ENCODE assay signal across 9 cellular contexts in genomic region chr10:784759-785538, GRCh38.
A peak's percentile ranks its signal among the peaks of the same experiment; 100 is the strongest.
DNase-seq lines count a peak whose midpoint lies in the region; ATAC-seq, FAIRE-seq and TF ChIP-seq lines count a peak whose summit lies in the region.
"Had no signal": no experiment of that assay in that cellular context is flagged by ENCODE, and none has a peak within 500 bp of the region (broad histone marks: within the 10 kb centered on the region; RNA-seq: fewer than 3 reads in every experiment).

No MANE protein-coding gene starts in this region.

- peaks cover 10% of the 10 kb centered on the region for H3K27me3 Mint-ChIP-seq in type B pancreatic cell

- no peak overlapping the region for H3K27ac Mint-ChIP-seq in type B pancreatic cell

- H3K27me3 ChIP-seq in heart left ventricle = peaks cover 0 to 17% (median 0%) of the 10 kb centered on the region in 9 donors
- no peaks in the 10 kb centered on the region for H3K27me3 ChIP-seq in pancreas
- H3K27me3 ChIP-seq: Peyer's patch had no signal

- intact Hi-C loops in heart left ventricle (cut with DNase I) = loop anchor here in 5 of 10 donors (5.0 to 10.0 kb wide), 7 partner anchors 70 to 278 kb away; no protein-coding TSS in a partner anchor
- intact Hi-C loops in pancreas (cut with DNase I) = loop anchor here in 1 of 3 donors (5.0 kb wide), 1 partner anchor 273 kb away; no protein-coding TSS in a partner anchor

- FAIRE-seq in pancreas (lab: Jason Lieb, UNC) = no peak

- no peak for TF ChIP-seq POLR2A in heart left ventricle (IDR thresholded peaks at IDR 0.05)

- H3K36me3 Mint-ChIP-seq in type B pancreatic cell = no peaks in the 10 kb centered on the region

- peak overlapping the region in 2 of 12 donors; percentile 11 to 22 for H3K27ac ChIP-seq in heart left ventricle
- peak overlapping the region in 1 of 4 donors; percentile 10 for H3K27ac ChIP-seq in pancreas
- H3K27ac ChIP-seq: Peyer's patch had no signal

- H3K36me3 ChIP-seq in heart left ventricle = no peaks in the 10 kb centered on the region
- H3K36me3 ChIP-seq in pancreas = no peaks in the 10 kb centered on the region
- H3K36me3 ChIP-seq: Peyer's patch had no signal

- H3K9me3 Mint-ChIP-seq in type B pancreatic cell = no peaks in the 10 kb centered on the region

- peaks cover 0 to 31% (median 8%) of the 10 kb centered on the region in 12 donors for H3K4me1 ChIP-seq in heart left ventricle
- no peaks in the 10 kb centered on the region for H3K4me1 ChIP-seq in pancreas

- peak in 1 of 12 donors; percentile 12 for TF ChIP-seq CTCF in heart left ventricle (IDR thresholded peaks at IDR 0.05)
- TF ChIP-seq CTCF in pancreas (IDR thresholded peaks at IDR 0.05) = no peak
- TF ChIP-seq CTCF in type B pancreatic cell (conservative IDR thresholded peaks at IDR 0.05) = peak; percentile 23

- ATAC-seq in heart left ventricle = peak in 3 of 4 donors; percentile 57 to 89 (median 63)
- ATAC-seq in pancreas = peak; percentile 73 to 88 (median 82)
- no peak for ATAC-seq in GM21447 (IDR thresholded peaks at IDR 0.05; ENCODE audit: unreplicated experiment)
- no peak for ATAC-seq in HG02840 (IDR thresholded peaks at IDR 0.05; ENCODE audit: low FRiP score, unreplicated experiment)

- H3K9me3 ChIP-seq in heart left ventricle = no peaks in the 10 kb centered on the region
- no peaks in the 10 kb centered on the region for H3K9me3 ChIP-seq in pancreas
- H3K9me3 ChIP-seq: Peyer's patch had no signal

- peak overlapping the region; percentile 69 for H3K4me3 Mint-ChIP-seq in type B pancreatic cell

- DNase-seq in EL (peak; percentile 85), NCI-H1105 (lab: John Stamatoyannopoulos, UW) (peak; percentile 35), heart left ventricle (peak in 3 of 5 donors; percentile 49 to 81 (median 77)), pancreas (peak; percentile 54 to 90 (median 74)), type B pancreatic cell (ENCODE audit: extremely low spot score, unreplicated experiment) (peak; percentile 77)
- DNase-seq in activated naive CD4-positive, alpha-beta T cell treated with Interleukin-2 at 50 U/mL for 16 hours = peak; percentile 61

- H3K4me1 Mint-ChIP-seq in type B pancreatic cell (ENCODE audit: unreplicated experiment) = no peaks in the 10 kb centered on the region

- peak overlapping the region in 11 of 12 donors; percentile 16 to 55 (median 44) for H3K4me3 ChIP-seq in heart left ventricle
- peak overlapping the region in 3 of 4 donors; percentile 18 to 50 (median 33) for H3K4me3 ChIP-seq in pancreas

- 3 to 19% (median 15%) methylated on average over 8 to 54 of the region's 54 CpGs for WGBS in heart left ventricle, 4 donors
- 13 to 17% methylated on average over 52 to 54 of the region's 54 CpGs for WGBS in pancreas, 2 donors

Comparison
In these comparisons a context has a peak if more than half of its experiments do, and no peak if none do; other contexts are left out.
1. DNase-seq: peak in every context shown above with its lines; median percentile 85 in EL; 77 in heart left ventricle; 77 in type B pancreatic cell; 74 in pancreas; 61 in activated naive CD4-positive, alpha-beta T cell treated with Interleukin-2 at 50 U/mL for 16 hours; 35 in NCI-H1105.
2. ATAC-seq: peak in heart left ventricle (3 of 4) and pancreas (4 of 4); none in GM21447 (single experiment) and HG02840 (single experiment).